11 cellular contexts compared by ENCODE assay signal in genomic region chr21:36471254-36471723, GRCh38. TPM values are rescaled to one million over a fixed set of nuclear protein-coding genes. Genes with fewer than 3 reads are reported as not detected.
DNase-seq lines count a peak whose midpoint lies in the region; ATAC-seq, FAIRE-seq and TF ChIP-seq lines count a peak whose summit lies in the region.
"Had no signal": no experiment of that assay in that cellular context is flagged by ENCODE, and none has a peak within 500 bp of the region (broad histone marks: within the 10 kb centered on the region; RNA-seq: fewer than 3 reads in every experiment).

No MANE protein-coding gene starts in this region.

- FAIRE-seq in H1 (lab: Jason Lieb, UNC), result no peak
- FAIRE-seq in frontal cortex (lab: Jason Lieb, UNC), result no peak

- H2AFZ ChIP-seq in H1 (ENCODE audit: low read length), result no peak overlapping the region

- no peaks in the 10 kb centered on the region for H3K79me1 ChIP-seq in H1 (ENCODE audit: low read depth, low read length)

- no peaks in the 10 kb centered on the region for H3K79me2 ChIP-seq in H1 (ENCODE audit: control insufficient read depth in 1 of 2, insufficient read depth in 2 of 2, low read length in 2 of 2)

- no peak overlapping the region for H3K4ac ChIP-seq in H1 (replicated peaks; ENCODE audit: insufficient read length, low read depth, low read length)

- no peak overlapping the region for H2BK5ac ChIP-seq in H1 (ENCODE audit: low read depth, low read length)

- H3K27me3 ChIP-seq in GM06990 (replicated peaks; ENCODE audit: control insufficient read depth, insufficient read depth, low read length), result no peaks in the 10 kb centered on the region
- H3K27me3 ChIP-seq in H1 (replicated peaks in 1 of 4; ENCODE audit: control insufficient read depth in 3 of 4, extremely low read depth in 1 of 4, insufficient read depth in 3 of 4, low read length in 3 of 4), result no peaks in the 10 kb centered on the region

- H2BK20ac ChIP-seq in H1 (ENCODE audit: low read length), result 0 out of 2 replicates have a peak overlapping the region, but pooled peaks have one; percentile 23

- H3K9me3 ChIP-seq in H1 (ENCODE audit: insufficient read depth in 2 of 2, low read depth in 1 of 2, low read length in 1 of 2), result no peaks in the 10 kb centered on the region

- H2BK15ac ChIP-seq in H1 (ENCODE audit: low read length), result no peak overlapping the region

- H3K9ac ChIP-seq in H1 (replicated peaks in 1 of 4; ENCODE audit: extremely low read depth in 1 of 4, low read depth in 3 of 4, low read length in 3 of 4), result no peak overlapping the region

- H3K56ac ChIP-seq in H1 (replicated peaks; ENCODE audit: insufficient read length, low read depth, low read length), result no peak overlapping the region

- H3K23me2 ChIP-seq in H1 (ENCODE audit: low read depth, low read length), result no peaks in the 10 kb centered on the region

- no peak overlapping the region for H3K4me3 ChIP-seq in GM06990 (replicated peaks; ENCODE audit: low read depth, low read length)
- H3K4me3 ChIP-seq in H1 (ENCODE audit: extremely low read depth in 1 of 4, insufficient read depth in 2 of 4, low read depth in 3 of 4, low read length in 4 of 4), result no peak overlapping the region

- no peak overlapping the region for H4K8ac ChIP-seq in H1 (ENCODE audit: extremely low read depth, insufficient read depth, low read length)

- peak; percentile 49 for ATAC-seq in HG03175 (IDR thresholded peaks at IDR 0.05; ENCODE audit: unreplicated experiment)
- ATAC-seq: HCT116 had no signal

- TF ChIP-seq EP300 in H1 (IDR thresholded peaks at IDR 0.05; ENCODE audit: borderline replicate concordance in 1 of 2, low read depth in 2 of 2, low read length in 2 of 2), result no peak

- H3K36me3 ChIP-seq in GM06990 (ENCODE audit: control insufficient read depth, insufficient read depth, low read length) (no peaks in the 10 kb centered on the region), H1 (ENCODE audit: control insufficient read depth in 2 of 4, insufficient read depth in 4 of 4, low read length in 3 of 4) (no peaks in the 10 kb centered on the region)

- no peak overlapping the region; the same call in 1 of the 2 replicates for H3K18ac ChIP-seq in H1 (ENCODE audit: extremely low read depth, low read length)

- H3K14ac ChIP-seq in H1 (ENCODE audit: insufficient read length), result no peak overlapping the region

- TF ChIP-seq RAD21 in H1 (IDR thresholded peaks at IDR 0.05 in 1 of 2, conservative IDR thresholded peaks at IDR 0.05 in 1 of 2; ENCODE audit: low read depth in 2 of 2, low read length in 2 of 2), result no peak

- H2BK120ac ChIP-seq in H1 (replicated peaks; ENCODE audit: low read depth, low read length), result no peak overlapping the region

- H4K91ac ChIP-seq in H1 (replicated peaks; ENCODE audit: insufficient read length, low read length), result no peak overlapping the region

- no peak for TF ChIP-seq POLR2A in H1 (IDR thresholded peaks at IDR 0.05; ENCODE audit: control extremely low read depth in 1 of 2, low read depth in 2 of 2, low read length in 2 of 2)

- H4K20me1 ChIP-seq in H1 (replicated peaks in 1 of 2; ENCODE audit: control insufficient read depth in 1 of 2, insufficient read depth in 2 of 2, low read length in 2 of 2), result no peaks in the 10 kb centered on the region

- no peak overlapping the region for H3K23ac ChIP-seq in H1 (ENCODE audit: insufficient read length)

- 91% methylated on average over 1 of the region's 1 CpG; no CpG with 5 or more reads in 1 of the 2 experiments for WGBS in H1 (ENCODE audit: extremely low coverage in 1 of 2, insufficient coverage in 1 of 2, insufficient read length in 1 of 2, insufficient replicate concordance in 2 of 2, low coverage in 1 of 2, low lambda C conversion rate in 2 of 2, missing lambda C conversion rate in 1 of 2), 2 experiments

- no peak overlapping the region for H3K4me2 ChIP-seq in H1 (ENCODE audit: insufficient read depth in 1 of 2, low read depth in 2 of 2, low read length in 2 of 2)

- no peak overlapping the region for H4K5ac ChIP-seq in H1 (ENCODE audit: insufficient read length, low read depth, low read length)

- CTCF ChIA-PET in H1 (lab: Charles Lee; ENCODE audit: partially characterized antibody), result interaction anchor here (1.2 kb wide), 1 partner anchor 49 kb away, joined by 4 read pairs; no protein-coding TSS in a partner anchor

- H3K27ac ChIP-seq in H1 (ENCODE audit: low read depth, low read length), result no peak overlapping the region

- DNase-seq in GM06990 (ENCODE audit: extremely low read depth, insufficient read length) (peak; percentile 45), GM19238 (ENCODE audit: insufficient read length, low spot score) (peak; percentile 40), H1 (ENCODE audit: low read depth in 1 of 2, low spot score in 2 of 2) (no peak), NCI-H446 treated with DMSO at 0.1 percent for 48 hours (lab: John Stamatoyannopoulos, UW) (no peak), frontal cortex (ENCODE audit: low spot score in 2 of 2) (no peak), NCI-H1092 (lab: John Stamatoyannopoulos, UW) (no peak)
- DNase-seq in stimulated activated CD4-positive, alpha-beta T cell treated with anti-CD3 and anti-CD28 coated beads, Interleukin-2, amount 100 ng/mL, for 48 hours, result no peak
- DNase-seq: NCI-H1105, retina had no signal

- H2AK5ac ChIP-seq in H1 (ENCODE audit: low read depth, low read length), result no peak overlapping the region

- POLR2A ChIA-PET in H1 (lab: Charles Lee; ENCODE audit: partially characterized antibody), result interaction anchor here (1.0 kb wide), 1 partner anchor 17 kb away, joined by 3 read pairs; no protein-coding TSS in a partner anchor

- peaks cover 0 to 3% (median 0%) of the 10 kb centered on the region in 4 experiments; a peak in 2 of 7 replicates for H3K4me1 ChIP-seq in H1 (replicated peaks in 1 of 4; ENCODE audit: control insufficient read depth in 3 of 4, insufficient read depth in 4 of 4, low read length in 3 of 4)

- H2BK12ac ChIP-seq in H1 (ENCODE audit: low read depth, low read length), result no peak overlapping the region

- TF ChIP-seq CTCF in GM06990 (IDR thresholded peaks at IDR 0.05; ENCODE audit: insufficient read depth, low read length, poor library complexity, severe bottlenecking), result no peak
- TF ChIP-seq CTCF in H1 (IDR thresholded peaks at IDR 0.05; ENCODE audit: control extremely low read depth in 1 of 3, insufficient read depth in 1 of 3, low read depth in 1 of 3, low read length in 3 of 3), result no peak

TF ChIP-seq in H1, 55 proteins besides CTCF, POLR2A, EP300 and RAD21:
- TF ChIP-seq JUN (IDR thresholded peaks at IDR 0.05; ENCODE audit: low read depth, low read length) (no peak), FOSL1 (IDR thresholded peaks at IDR 0.05; ENCODE audit: insufficient read depth, low read depth, low read length) (no peak), KDM5A (IDR thresholded peaks at IDR 0.05; ENCODE audit: low read length) (no peak), SRF (IDR thresholded peaks at IDR 0.05; ENCODE audit: low read depth, low read length) (no peak), SIN3A (conservative IDR thresholded peaks at IDR 0.05 in 1 of 2, IDR thresholded peaks at IDR 0.05 in 1 of 2; ENCODE audit: low read depth in 1 of 2, low read length in 2 of 2) (no peak), RBBP5 (IDR thresholded peaks at IDR 0.05; ENCODE audit: borderline replicate concordance, low read depth, low read length) (no peak), TCF12 (IDR thresholded peaks at IDR 0.05; ENCODE audit: low read depth, low read length) (no peak), GABPA (IDR thresholded peaks at IDR 0.05; ENCODE audit: borderline replicate concordance, insufficient read depth, low read length) (no peak), PHF8 (conservative IDR thresholded peaks at IDR 0.05; ENCODE audit: low read depth, low read length) (no peak), BRCA1 (IDR thresholded peaks at IDR 0.05; ENCODE audit: low read depth, low read length) (no peak), TBP (IDR thresholded peaks at IDR 0.05; ENCODE audit: low read depth, low read length) (no peak), SAP30 (IDR thresholded peaks at IDR 0.05; ENCODE audit: insufficient read depth, insufficient replicate concordance, low read length) (no peak), POU5F1 (IDR thresholded peaks at IDR 0.05; ENCODE audit: low read depth, low read length) (no peak), TAF7 (optimal IDR thresholded peaks at IDR 0.05; ENCODE audit: borderline replicate concordance, low read depth, low read length) (no peak), HDAC6 (IDR thresholded peaks at IDR 0.05; ENCODE audit: low read depth, low read length) (no peak), ZNF274 (IDR thresholded peaks at IDR 0.05; ENCODE audit: borderline replicate concordance, extremely low read depth, low read length) (no peak), E2F6 (IDR thresholded peaks at IDR 0.05) (no peak), SP2 (IDR thresholded peaks at IDR 0.05; ENCODE audit: low read length) (no peak), MAFK (IDR thresholded peaks at IDR 0.05; ENCODE audit: low read depth, low read length) (no peak), SIRT6 (IDR thresholded peaks at IDR 0.05; ENCODE audit: low read length) (no peak)
TF ChIP-seq in H1: peak in this region for 0.

RNA-seq across cellular contexts. Expression of gene CLDN14, which starts 8.6 kb away (rescaled TPM):
- not detected in 2 replicates for total RNA-seq in H1 (2021; fragmentation: NEBNext Ultra II Directional; extraction: Animal tissue kit (Norgen Biotek cat#: 25700))
- 0.08 and 0.20 TPM in 2 replicates for polyA plus RNA-seq in H1 (2011; rRNA removed)
- polyA plus RNA-seq in H1 (2011; cell fraction: cytosol; rRNA removed), result 0.18 TPM
- polyA plus RNA-seq in H1 (2011; cell fraction: nucleus; rRNA removed), result not detected
- polyA plus RNA-seq in H1 (2012, experiment 1 of 2), result not detected in 4 replicates
- polyA plus RNA-seq in H1 (2012, experiment 2 of 2), result not detected
- polyA plus RNA-seq in H1 (2013, experiment 1 of 2), result not detected
- not detected for polyA plus RNA-seq in H1 (2013, experiment 2 of 2)
- polyA minus RNA-seq in H1 (2011; rRNA and poly(A)+ RNA removed), result not detected in 2 replicates
- polyA minus RNA-seq in H1 (2011; cell fraction: cytosol; rRNA and poly(A)+ RNA removed), result not detected
- not detected for polyA minus RNA-seq in H1 (2011; cell fraction: nucleus; rRNA and poly(A)+ RNA removed)
- total RNA-seq in frontal cortex, result not detected

Comparison
In these comparisons a context has a peak if more than half of its experiments do, and no peak if none do; other contexts are left out.
1. DNase-seq: peak in GM06990 (single experiment) and GM19238 (single experiment); none in H1 (0 of 2), NCI-H446 treated with DMSO at 0.1 percent for 48 hours (single experiment), frontal cortex (0 of 2), stimulated activated CD4-positive, alpha-beta T cell treated with anti-CD3 and anti-CD28 coated beads, Interleukin-2, amount 100 ng/mL, for 48 hours (0 of 2) and NCI-H1092 (single experiment).